In the genomic region with DNA sequence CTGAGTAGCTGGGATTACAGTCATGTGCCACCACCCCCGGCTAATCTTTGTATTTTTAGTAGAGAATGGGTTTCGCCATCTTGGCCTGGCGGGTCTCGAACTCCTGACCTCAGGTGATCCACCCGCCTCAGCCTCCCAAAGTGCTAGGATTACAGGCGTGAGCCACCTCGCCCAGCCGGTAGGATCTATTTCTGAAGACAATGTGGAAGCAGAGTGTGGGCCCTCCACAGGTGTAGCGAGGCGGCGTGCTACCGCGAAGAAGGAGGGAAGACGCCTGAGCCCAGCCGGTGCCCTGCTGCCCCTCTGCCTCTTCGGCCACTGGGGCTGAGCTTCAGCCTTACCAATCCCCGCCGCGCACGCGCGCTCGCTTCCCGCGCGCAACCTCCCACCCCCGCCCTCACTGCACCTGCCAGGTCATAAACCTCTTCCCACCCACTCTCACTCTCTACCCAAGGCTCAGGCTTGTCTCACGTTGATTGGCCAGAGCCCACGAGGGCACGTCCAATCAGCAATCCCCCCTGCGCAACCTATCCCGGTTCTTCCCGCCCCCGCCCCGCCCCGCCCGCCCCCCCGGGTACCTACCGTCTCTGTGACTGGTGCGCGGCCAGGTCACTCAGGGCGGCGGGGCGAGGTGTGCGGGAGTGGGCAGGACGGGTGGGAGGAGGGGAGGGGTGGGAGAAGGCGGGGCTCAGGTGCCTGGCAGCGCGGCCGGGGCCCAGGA, we compare ENCODE assay signal across 8 cellular contexts. TPM values are rescaled to one million over a fixed set of nuclear protein-coding genes. Genes with fewer than 3 reads are reported as not detected.
DNase-seq lines count a peak whose midpoint lies in the region; ATAC-seq and TF ChIP-seq lines count a peak whose summit lies in the region.

No MANE protein-coding gene starts in this region.

- DNase-seq in NCI-H2081 treated with DMSO at 0.1 percent for 48 hours (lab: John Stamatoyannopoulos, UW) = peak; percentile 83
- DNase-seq in activated CD4-positive, alpha-beta T cell treated with anti-CD3 and anti-CD28 coated beads for 24 hours (ENCODE audit: low read depth in 2 of 2) = peak; percentile 71 to 72
- peak; percentile 90 for DNase-seq in cerebellar nuclear complex (lab: John Stamatoyannopoulos, UW)
- DNase-seq in right lobe of liver = peak; percentile 95 to 96 (median 96)
- DNase-seq in stimulated activated CD4-positive, alpha-beta T cell treated with anti-CD3 and anti-CD28 coated beads, Interleukin-4, amount 100 ng/mL, for 1 hour = peak; percentile 83
- DNase-seq in AML-193 (lab: John Stamatoyannopoulos, UW) = no peak

- peak in 1 of 4 donors; percentile 6 for TF ChIP-seq CTCF in right lobe of liver (IDR thresholded peaks at IDR 0.05)

- no peaks in the 10 kb centered on the region for H3K9me3 ChIP-seq in right lobe of liver

- peaks cover 0 to 13% (median 0%) of the 10 kb centered on the region in 4 donors for H3K4me1 ChIP-seq in right lobe of liver

- intact Hi-C loops in right lobe of liver (cut with DNase I) = no loop called here

- ATAC-seq in HG02840 (IDR thresholded peaks at IDR 0.05; ENCODE audit: low FRiP score, unreplicated experiment) (peak; percentile 97), right lobe of liver (peak; percentile 85 to 96 (median 92))

- H3K27ac ChIP-seq in right lobe of liver = peak overlapping the region in 2 of 3 donors; percentile 81 to 85

- under 1% methylated on average over 17 of the region's 50 CpGs for WGBS in right lobe of liver (ENCODE audit: insufficient coverage, low coverage, low lambda C conversion rate, missing lambda C conversion rate)

- peak overlapping the region; percentile 64 to 73 (median 66) for H3K4me3 ChIP-seq in right lobe of liver

- TF ChIP-seq POLR2A in GM15510 (IDR thresholded peaks at IDR 0.05; ENCODE audit: borderline replicate concordance, extremely low read depth, insufficient read length) = peak; percentile 58
- TF ChIP-seq POLR2A in right lobe of liver (IDR thresholded peaks at IDR 0.05) = peak; percentile 81

- no peaks in the 10 kb centered on the region for H3K27me3 ChIP-seq in right lobe of liver

- H3K36me3 ChIP-seq in right lobe of liver = no peaks in the 10 kb centered on the region

RNA-seq across cellular contexts. Expression of a gene that starts 0.4 kb away (rescaled TPM):
- 10 to 100 TPM; 15.2 to 30.6 (median 26.7) TPM for total RNA-seq in right lobe of liver

Comparison
In these comparisons a context has a peak if more than half of its experiments do, and no peak if none do; other contexts are left out.
1. DNase-seq: peak in NCI-H2081 treated with DMSO at 0.1 percent for 48 hours (single experiment), activated CD4-positive, alpha-beta T cell treated with anti-CD3 and anti-CD28 coated beads for 24 hours (2 of 2), cerebellar nuclear complex (2 of 2), right lobe of liver (3 of 3) and stimulated activated CD4-positive, alpha-beta T cell treated with anti-CD3 and anti-CD28 coated beads, Interleukin-4, amount 100 ng/mL, for 1 hour (single experiment); none in AML-193 (0 of 2).